In genomic region chr10:79445708-79446450, GRCh38 we compare ENCODE assay signal across 1 cellular context.
A peak's percentile ranks its signal among the peaks of the same experiment; 100 is the strongest.
TF ChIP-seq lines count a peak whose summit lies in the region.

No MANE protein-coding gene starts in this region.

TF ChIP-seq in HepG2, 621 proteins besides CTCF, POLR2A, EP300 and RAD21 (continued from another document and continues in another):
- TF ChIP-seq TFAP4 (IDR thresholded peaks at IDR 0.05; ENCODE audit: borderline replicate concordance, low read depth) (peak; percentile 22; the same call in 1 of the 2 replicates), ZNF766 (CRISPR knock-in tag; IDR thresholded peaks at IDR 0.05; ENCODE audit: borderline replicate concordance) (no peak), CREBL2 (CRISPR knock-in tag; IDR thresholded peaks at IDR 0.05; ENCODE audit: borderline replicate concordance) (no peak), HOMEZ (CRISPR knock-in tag; IDR thresholded peaks at IDR 0.05; ENCODE audit: low read depth) (0 out of 2 replicates have a peak, but pooled peaks have one; percentile 16), KMT2B (CRISPR knock-in tag; IDR thresholded peaks at IDR 0.05) (no peak), SALL2 (CRISPR knock-in tag; IDR thresholded peaks at IDR 0.05) (0 out of 2 replicates have a peak, but pooled peaks have one; percentile 30), SOX5 (CRISPR knock-in tag; IDR thresholded peaks at IDR 0.05; ENCODE audit: borderline replicate concordance) (no peak), PHB2 (IDR thresholded peaks at IDR 0.05; ENCODE audit: partially characterized antibody) (no peak), ZNF570 (CRISPR knock-in tag; IDR thresholded peaks at IDR 0.05; ENCODE audit: borderline replicate concordance) (no peak), U2AF1 (optimal IDR thresholded peaks at IDR 0.05; ENCODE audit: low read depth, low read length) (peak; percentile 63), MYPOP (CRISPR knock-in tag; IDR thresholded peaks at IDR 0.05) (0 out of 2 replicates have a peak, but pooled peaks have one; percentile 27), ZNF687 (CRISPR knock-in tag; IDR thresholded peaks at IDR 0.05) (peak; percentile 26; the same call in 1 of the 2 replicates), RFXAP (CRISPR knock-in tag; IDR thresholded peaks at IDR 0.05; ENCODE audit: borderline replicate concordance) (0 out of 2 replicates have a peak, but pooled peaks have one; percentile 48), POLR2AphosphoS2 (IDR thresholded peaks at IDR 0.05; ENCODE audit: low read depth, low read length) (no peak), TMF1 (CRISPR knock-in tag; IDR thresholded peaks at IDR 0.05; ENCODE audit: low read depth) (no peak), ZFP82 (CRISPR knock-in tag; IDR thresholded peaks at IDR 0.05; ENCODE audit: borderline replicate concordance) (peak; percentile 48; the same call in 1 of the 2 replicates), ZNF101 (CRISPR knock-in tag; IDR thresholded peaks at IDR 0.05; ENCODE audit: borderline replicate concordance, low read depth) (no peak), ZNF564 (CRISPR knock-in tag; IDR thresholded peaks at IDR 0.05) (no peak), GPN1 (CRISPR knock-in tag; IDR thresholded peaks at IDR 0.05; ENCODE audit: borderline replicate concordance) (no peak), CEBPZ (IDR thresholded peaks at IDR 0.05; ENCODE audit: low read length) (no peak), DR1 (CRISPR knock-in tag; IDR thresholded peaks at IDR 0.05) (0 out of 2 replicates have a peak, but pooled peaks have one; percentile 33), HNRNPLL (IDR thresholded peaks at IDR 0.05; ENCODE audit: low read depth, low read length, poor library complexity, severe bottlenecking) (peak; percentile 40), MEIS1 (CRISPR knock-in tag; IDR thresholded peaks at IDR 0.05; ENCODE audit: borderline replicate concordance) (0 out of 2 replicates have a peak, but pooled peaks have one; percentile 38), ZNF646 (CRISPR knock-in tag; IDR thresholded peaks at IDR 0.05) (peak; percentile 56; the same call in 1 of the 2 replicates), NR2F1 (CRISPR knock-in tag; IDR thresholded peaks at IDR 0.05) (no peak), NFYB (CRISPR knock-in tag; IDR thresholded peaks at IDR 0.05) (peak; percentile 62), ZBTB20 (CRISPR knock-in tag; IDR thresholded peaks at IDR 0.05; ENCODE audit: borderline replicate concordance, low read depth) (no peak), ZNF670 (CRISPR knock-in tag; IDR thresholded peaks at IDR 0.05; ENCODE audit: borderline replicate concordance) (0 out of 2 replicates have a peak, but pooled peaks have one; percentile 40), ZNF556 (CRISPR knock-in tag; IDR thresholded peaks at IDR 0.05; ENCODE audit: borderline replicate concordance) (peak; percentile 51; the same call in 1 of the 2 replicates), ZNF543 (CRISPR knock-in tag; IDR thresholded peaks at IDR 0.05) (0 out of 2 replicates have a peak, but pooled peaks have one; percentile 69), ZBTB1 (CRISPR knock-in tag; IDR thresholded peaks at IDR 0.05; ENCODE audit: borderline replicate concordance) (no peak), SP140L (CRISPR knock-in tag; IDR thresholded peaks at IDR 0.05; ENCODE audit: borderline replicate concordance) (no peak), NCOA1 (CRISPR knock-in tag; IDR thresholded peaks at IDR 0.05) (no peak), SP1 (IDR thresholded peaks at IDR 0.05) (no peak), SP1 (CRISPR knock-in tag; IDR thresholded peaks at IDR 0.05) (peak; percentile 80), ZNF761 (CRISPR knock-in tag; conservative IDR thresholded peaks at IDR 0.05) (no peak), RNF2 (conservative IDR thresholded peaks at IDR 0.05; ENCODE audit: low read depth) (0 out of 2 replicates have a peak, but pooled peaks have one; percentile 40), SNAPC2 (CRISPR knock-in tag; IDR thresholded peaks at IDR 0.05) (peak; percentile 63; the same call in 1 of the 2 replicates), TGIF2 (CRISPR knock-in tag; IDR thresholded peaks at IDR 0.05) (no peak), MYNN (CRISPR knock-in tag; IDR thresholded peaks at IDR 0.05; ENCODE audit: low read depth) (no peak), SP5 (CRISPR knock-in tag; IDR thresholded peaks at IDR 0.05; ENCODE audit: borderline replicate concordance, low read depth) (peak; percentile 41; the same call in 1 of the 2 replicates), ATF7-NPFF (CRISPR knock-in tag; IDR thresholded peaks at IDR 0.05; ENCODE audit: low read depth) (0 out of 2 replicates have a peak, but pooled peaks have one; percentile 53), MNT (IDR thresholded peaks at IDR 0.05) (0 out of 2 replicates have a peak, but pooled peaks have one; percentile 9)
